ENCODE assay signal across 1 cellular context in genomic region chr17:72697602-72698146, GRCh38.
TF ChIP-seq lines count a peak whose summit lies in the region.

No MANE protein-coding gene starts in this region.

TF ChIP-seq in HepG2, 621 proteins besides CTCF, POLR2A, EP300 and RAD21 (continued from another document and continues in another):
- no peak for TF ChIP-seq KAT7 (CRISPR knock-in tag; IDR thresholded peaks at IDR 0.05; ENCODE audit: borderline replicate concordance)
- no peak for TF ChIP-seq KIAA2018 (CRISPR knock-in tag; IDR thresholded peaks at IDR 0.05; ENCODE audit: borderline replicate concordance)
- no peak for TF ChIP-seq PRDM15 (CRISPR knock-in tag; IDR thresholded peaks at IDR 0.05)
- no peak for TF ChIP-seq CHD4 (IDR thresholded peaks at IDR 0.05; ENCODE audit: borderline replicate concordance, low read length)
- TF ChIP-seq REST (IDR thresholded peaks at IDR 0.05; ENCODE audit: borderline replicate concordance in 1 of 2, low read depth in 1 of 2, low read length in 2 of 2), result no peak
- TF ChIP-seq NRL (CRISPR knock-in tag; IDR thresholded peaks at IDR 0.05; ENCODE audit: borderline replicate concordance), result no peak
- no peak for TF ChIP-seq TCF7 (IDR thresholded peaks at IDR 0.05; ENCODE audit: low read depth)
- TF ChIP-seq KMT2A (CRISPR knock-in tag; IDR thresholded peaks at IDR 0.05), result no peak
- no peak for TF ChIP-seq ZNF672 (CRISPR knock-in tag; IDR thresholded peaks at IDR 0.05)
- TF ChIP-seq, protein P1, sequence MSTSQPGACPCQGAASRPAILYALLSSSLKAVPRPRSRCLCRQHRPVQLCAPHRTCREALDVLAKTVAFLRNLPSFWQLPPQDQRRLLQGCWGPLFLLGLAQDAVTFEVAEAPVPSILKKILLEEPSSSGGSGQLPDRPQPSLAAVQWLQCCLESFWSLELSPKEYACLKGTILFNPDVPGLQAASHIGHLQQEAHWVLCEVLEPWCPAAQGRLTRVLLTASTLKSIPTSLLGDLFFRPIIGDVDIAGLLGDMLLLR (CRISPR knock-in tag; IDR thresholded peaks at IDR 0.05), result no peak
- TF ChIP-seq NR1H2 (CRISPR knock-in tag; IDR thresholded peaks at IDR 0.05; ENCODE audit: borderline replicate concordance, low read depth), result no peak
- no peak for TF ChIP-seq ZFP36L1 (CRISPR knock-in tag; IDR thresholded peaks at IDR 0.05)
- TF ChIP-seq TOPORS (CRISPR knock-in tag; IDR thresholded peaks at IDR 0.05), result no peak
- TF ChIP-seq ZSCAN29 (CRISPR knock-in tag; conservative IDR thresholded peaks at IDR 0.05), result no peak
- no peak for TF ChIP-seq HCFC1 (IDR thresholded peaks at IDR 0.05; ENCODE audit: low read depth, low read length)
- no peak for TF ChIP-seq NPAS2 (CRISPR knock-in tag; IDR thresholded peaks at IDR 0.05; ENCODE audit: borderline replicate concordance)
- TF ChIP-seq, protein P2, sequence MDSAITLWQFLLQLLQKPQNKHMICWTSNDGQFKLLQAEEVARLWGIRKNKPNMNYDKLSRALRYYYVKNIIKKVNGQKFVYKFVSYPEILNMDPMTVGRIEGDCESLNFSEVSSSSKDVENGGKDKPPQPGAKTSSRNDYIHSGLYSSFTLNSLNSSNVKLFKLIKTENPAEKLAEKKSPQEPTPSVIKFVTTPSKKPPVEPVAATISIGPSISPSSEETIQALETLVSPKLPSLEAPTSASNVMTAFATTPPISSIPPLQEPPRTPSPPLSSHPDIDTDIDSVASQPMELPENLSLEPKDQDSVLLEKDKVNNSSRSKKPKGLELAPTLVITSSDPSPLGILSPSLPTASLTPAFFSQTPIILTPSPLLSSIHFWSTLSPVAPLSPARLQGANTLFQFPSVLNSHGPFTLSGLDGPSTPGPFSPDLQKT (CRISPR knock-in tag; IDR thresholded peaks at IDR 0.05; ENCODE audit: borderline replicate concordance), result no peak
- TF ChIP-seq MYPOP (CRISPR knock-in tag; IDR thresholded peaks at IDR 0.05), result no peak
- no peak for TF ChIP-seq ZNF501 (CRISPR knock-in tag; IDR thresholded peaks at IDR 0.05)
- TF ChIP-seq ELF1 (CRISPR knock-in tag; IDR thresholded peaks at IDR 0.05), result no peak
- TF ChIP-seq, protein P3, sequence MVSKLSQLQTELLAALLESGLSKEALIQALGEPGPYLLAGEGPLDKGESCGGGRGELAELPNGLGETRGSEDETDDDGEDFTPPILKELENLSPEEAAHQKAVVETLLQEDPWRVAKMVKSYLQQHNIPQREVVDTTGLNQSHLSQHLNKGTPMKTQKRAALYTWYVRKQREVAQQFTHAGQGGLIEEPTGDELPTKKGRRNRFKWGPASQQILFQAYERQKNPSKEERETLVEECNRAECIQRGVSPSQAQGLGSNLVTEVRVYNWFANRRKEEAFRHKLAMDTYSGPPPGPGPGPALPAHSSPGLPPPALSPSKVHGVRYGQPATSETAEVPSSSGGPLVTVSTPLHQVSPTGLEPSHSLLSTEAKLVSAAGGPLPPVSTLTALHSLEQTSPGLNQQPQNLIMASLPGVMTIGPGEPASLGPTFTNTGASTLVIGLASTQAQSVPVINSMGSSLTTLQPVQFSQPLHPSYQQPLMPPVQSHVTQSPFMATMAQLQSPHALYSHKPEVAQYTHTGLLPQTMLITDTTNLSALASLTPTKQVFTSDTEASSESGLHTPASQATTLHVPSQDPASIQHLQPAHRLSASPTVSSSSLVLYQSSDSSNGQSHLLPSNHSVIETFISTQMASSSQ (IDR thresholded peaks at IDR 0.05; ENCODE audit: low read depth), result no peak
- TF ChIP-seq, protein P3 (CRISPR knock-in tag; IDR thresholded peaks at IDR 0.05; ENCODE audit: borderline replicate concordance), result peak; percentile 54; the same call in 1 of the 2 replicates
- TF ChIP-seq SSRP1 (CRISPR knock-in tag; IDR thresholded peaks at IDR 0.05), result no peak
- TF ChIP-seq KMT2B (CRISPR knock-in tag; IDR thresholded peaks at IDR 0.05), result no peak; the same call in 1 of the 2 replicates
- no peak for TF ChIP-seq ZNF660 (CRISPR knock-in tag; IDR thresholded peaks at IDR 0.05; ENCODE audit: borderline replicate concordance, low read depth)
- no peak for TF ChIP-seq ZNF441 (CRISPR knock-in tag; IDR thresholded peaks at IDR 0.05; ENCODE audit: borderline replicate concordance)
- TF ChIP-seq DBP (CRISPR knock-in tag; IDR thresholded peaks at IDR 0.05; ENCODE audit: not compliant biosample characterization), result no peak
- no peak for TF ChIP-seq ZSCAN12 (CRISPR knock-in tag; IDR thresholded peaks at IDR 0.05)
- TF ChIP-seq E2F5 (CRISPR knock-in tag; conservative IDR thresholded peaks at IDR 0.05), result no peak
- TF ChIP-seq MED8 (CRISPR knock-in tag; IDR thresholded peaks at IDR 0.05; ENCODE audit: insufficient replicate concordance), result no peak
- no peak for TF ChIP-seq ATF1 (CRISPR knock-in tag; IDR thresholded peaks at IDR 0.05)
